Comparison of ENCODE assay signal across 1 cellular context in genomic region chr14:21069388-21070082, GRCh38.
TF ChIP-seq lines count a peak whose summit lies in the region.

No MANE protein-coding gene starts in this region.

TF ChIP-seq in HepG2, 621 proteins besides CTCF, POLR2A, EP300 and RAD21 (continued from another document and continues in another):
- TF ChIP-seq PLSCR1 (CRISPR knock-in tag; IDR thresholded peaks at IDR 0.05; ENCODE audit: borderline replicate concordance) (no peak), NR0B2 (CRISPR knock-in tag; IDR thresholded peaks at IDR 0.05) (no peak), GPN1 (CRISPR knock-in tag; IDR thresholded peaks at IDR 0.05; ENCODE audit: borderline replicate concordance) (no peak), ZMYM2 (CRISPR knock-in tag; IDR thresholded peaks at IDR 0.05) (no peak), GFI1 (CRISPR knock-in tag; IDR thresholded peaks at IDR 0.05; ENCODE audit: borderline replicate concordance) (0 out of 2 replicates have a peak, but pooled peaks have one; percentile 45), ATRX (CRISPR knock-in tag; IDR thresholded peaks at IDR 0.05; ENCODE audit: borderline replicate concordance) (no peak), PRDM10 (CRISPR knock-in tag; IDR thresholded peaks at IDR 0.05; ENCODE audit: low read depth) (no peak), TBX2 (CRISPR knock-in tag; IDR thresholded peaks at IDR 0.05; ENCODE audit: borderline replicate concordance) (peak; percentile 74), ZFP91 (CRISPR knock-in tag; IDR thresholded peaks at IDR 0.05; ENCODE audit: borderline replicate concordance) (0 out of 2 replicates have a peak, but pooled peaks have one; percentile 20), ZNF788 (CRISPR knock-in tag; IDR thresholded peaks at IDR 0.05; ENCODE audit: borderline replicate concordance) (peak; percentile 80; the same call in 1 of the 2 replicates), ZNF781 (CRISPR knock-in tag; IDR thresholded peaks at IDR 0.05; ENCODE audit: borderline replicate concordance, not compliant biosample characterization) (peak; percentile 35), ARID5B (CRISPR knock-in tag; IDR thresholded peaks at IDR 0.05) (peak; percentile 29; the same call in 1 of the 2 replicates), ZNF780A (CRISPR knock-in tag; IDR thresholded peaks at IDR 0.05) (0 out of 2 replicates have a peak, but pooled peaks have one; percentile 29), ZKSCAN1 (IDR thresholded peaks at IDR 0.05; ENCODE audit: low read length) (no peak), ZMAT3 (CRISPR knock-in tag; conservative IDR thresholded peaks at IDR 0.05) (peak; percentile 60), ZNF432 (CRISPR knock-in tag; IDR thresholded peaks at IDR 0.05; ENCODE audit: borderline replicate concordance) (peak; percentile 9; the same call in 1 of the 2 replicates), MEIS1 (CRISPR knock-in tag; IDR thresholded peaks at IDR 0.05; ENCODE audit: borderline replicate concordance) (peak; percentile 34), ZNF343 (CRISPR knock-in tag; IDR thresholded peaks at IDR 0.05) (0 out of 2 replicates have a peak, but pooled peaks have one; percentile 55), MLLT10 (CRISPR knock-in tag; IDR thresholded peaks at IDR 0.05) (no peak), ZBTB1 (CRISPR knock-in tag; IDR thresholded peaks at IDR 0.05; ENCODE audit: borderline replicate concordance) (no peak), GABPB1 (CRISPR knock-in tag; IDR thresholded peaks at IDR 0.05) (peak; percentile 27; the same call in 1 of the 2 replicates), ZFP90 (CRISPR knock-in tag; IDR thresholded peaks at IDR 0.05; ENCODE audit: borderline replicate concordance) (no peak; the same call in 1 of the 2 replicates), NR2F1 (CRISPR knock-in tag; IDR thresholded peaks at IDR 0.05) (peak; percentile 75 to 85), ZNF672 (CRISPR knock-in tag; IDR thresholded peaks at IDR 0.05) (0 out of 2 replicates have a peak, but pooled peaks have one; percentile 26), ZNF691 (CRISPR knock-in tag; IDR thresholded peaks at IDR 0.05; ENCODE audit: borderline replicate concordance, low read depth) (peak; percentile 64; the same call in 1 of the 2 replicates), HMGXB4 (CRISPR knock-in tag; IDR thresholded peaks at IDR 0.05; ENCODE audit: borderline replicate concordance in 1 of 2, low read depth in 1 of 2) (peak in 1 of 2 experiments; percentile 55; a peak in 2 of 4 replicates), RFX5 (IDR thresholded peaks at IDR 0.05; ENCODE audit: low read depth, low read length) (no peak), MYNN (CRISPR knock-in tag; IDR thresholded peaks at IDR 0.05; ENCODE audit: low read depth) (no peak), ZNF350 (CRISPR knock-in tag; IDR thresholded peaks at IDR 0.05; ENCODE audit: borderline replicate concordance, low read depth) (no peak), ATF7-NPFF (CRISPR knock-in tag; IDR thresholded peaks at IDR 0.05; ENCODE audit: low read depth) (no peak; the same call in 1 of the 2 replicates), SP1 (IDR thresholded peaks at IDR 0.05) (no peak), SP1 (CRISPR knock-in tag; IDR thresholded peaks at IDR 0.05) (peak; percentile 75), TRAFD1 (CRISPR knock-in tag; IDR thresholded peaks at IDR 0.05; ENCODE audit: borderline replicate concordance) (no peak), ZNF569 (CRISPR knock-in tag; IDR thresholded peaks at IDR 0.05; ENCODE audit: borderline replicate concordance) (no peak), JDP2 (CRISPR knock-in tag; IDR thresholded peaks at IDR 0.05; ENCODE audit: borderline replicate concordance) (no peak; the same call in 1 of the 2 replicates), BRF2 (CRISPR knock-in tag; IDR thresholded peaks at IDR 0.05) (peak; percentile 7; the same call in 1 of the 2 replicates), SNAPC2 (CRISPR knock-in tag; IDR thresholded peaks at IDR 0.05) (0 out of 2 replicates have a peak, but pooled peaks have one; percentile 71), ATF4 (CRISPR knock-in tag; IDR thresholded peaks at IDR 0.05) (0 out of 4 replicates have a peak, but pooled peaks of 1 of the 2 experiments have one; percentile 36), ZNF713 (CRISPR knock-in tag; IDR thresholded peaks at IDR 0.05) (no peak; the same call in 1 of the 2 replicates), ZNF224 (CRISPR knock-in tag; IDR thresholded peaks at IDR 0.05) (no peak; the same call in 1 of the 2 replicates), ZNF282 (IDR thresholded peaks at IDR 0.05; ENCODE audit: partially characterized antibody) (no peak), HMG20B (CRISPR knock-in tag; conservative IDR thresholded peaks at IDR 0.05) (no peak)
